Comparison of ENCODE assay signal across 10 cellular contexts in the genomic region with DNA sequence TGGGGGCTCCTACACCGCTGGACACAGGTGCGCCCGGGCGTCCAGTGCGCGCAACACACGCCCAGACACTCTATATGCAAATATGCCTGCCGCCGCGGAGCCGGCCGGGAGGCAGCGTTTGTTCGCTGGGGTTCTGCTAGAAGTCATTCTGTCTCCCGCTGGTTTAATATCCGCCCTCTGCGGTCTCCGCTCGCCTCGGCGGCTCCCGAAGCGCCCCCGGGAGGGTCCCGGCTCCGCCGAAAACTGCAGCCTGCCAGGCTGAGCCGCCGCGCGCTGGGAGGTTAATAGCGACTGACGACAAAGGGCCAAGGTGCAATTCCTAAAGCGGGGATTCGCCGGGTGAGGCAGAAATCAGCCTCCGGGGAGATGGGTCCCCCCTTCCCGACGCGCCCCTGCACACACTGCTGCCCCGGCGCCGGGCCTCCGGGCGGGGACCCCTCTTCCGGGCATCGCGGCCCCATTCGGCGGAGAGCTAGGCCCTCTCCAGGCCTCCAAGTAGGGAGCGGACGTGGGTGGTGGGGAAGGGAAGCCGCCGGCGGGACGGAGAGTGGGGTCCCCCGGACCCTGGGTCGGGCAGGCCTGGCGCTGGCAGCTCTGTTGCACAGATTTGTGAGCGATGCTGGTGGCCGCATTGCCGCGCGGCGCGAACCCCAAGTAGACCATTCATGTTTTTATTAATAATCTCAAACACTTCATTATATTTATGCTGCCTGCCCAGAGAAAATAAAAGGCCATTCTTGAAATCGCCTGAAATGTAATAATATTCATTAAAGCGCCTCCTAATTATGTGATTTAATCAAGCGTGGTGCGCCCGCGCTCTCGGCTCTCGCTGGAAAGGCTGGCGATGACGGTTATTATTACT. TPM values are rescaled to one million over a fixed set of nuclear protein-coding genes. Genes with fewer than 3 reads are reported as not detected.
A peak's percentile ranks its signal among the peaks of the same experiment; 100 is the strongest.
DNase-seq lines count a peak whose midpoint lies in the region; ATAC-seq and TF ChIP-seq lines count a peak whose summit lies in the region.
"Had no signal": no experiment of that assay in that cellular context is flagged by ENCODE, and none has a peak within 500 bp of the region (broad histone marks: within the 10 kb centered on the region; RNA-seq: fewer than 3 reads in every experiment).

No MANE protein-coding gene starts in this region.

- H3K27me3 ChIP-seq in cardiac muscle cell = peaks cover 100% of the 10 kb centered on the region
- peaks cover 59 to 81% of the 10 kb centered on the region in 2 donors for H3K27me3 ChIP-seq in right atrium auricular region
- peaks cover 100% of the 10 kb centered on the region for H3K27me3 ChIP-seq in HUES64 (ENCODE audit: insufficient read depth, low read length)
- peaks cover 28% of the 10 kb centered on the region for H3K27me3 ChIP-seq in ascending aorta

- H3K27me3 Mint-ChIP-seq in progenitor cell of endocrine pancreas = peaks cover 92% of the 10 kb centered on the region

- H3K27ac ChIP-seq in cardiac muscle cell = no peak overlapping the region
- H3K27ac ChIP-seq in right atrium auricular region = no peak overlapping the region
- H3K27ac ChIP-seq in HUES64 (ENCODE audit: low read depth, low read length) = no peak overlapping the region
- H3K27ac ChIP-seq in ascending aorta = no peak overlapping the region
- H3K27ac ChIP-seq: upper lobe of left lung had no signal

- under 1% methylated on average over 76 of the region's 76 CpGs for WGBS in HUES64

- H3K9me3 Mint-ChIP-seq in progenitor cell of endocrine pancreas (ENCODE audit: low read depth) = no peaks in the 10 kb centered on the region

- H3K4me3 ChIP-seq in cardiac muscle cell = peak overlapping the region; percentile 11
- H3K4me3 ChIP-seq in right atrium auricular region = no peak overlapping the region
- H3K4me3 ChIP-seq in HUES64 (ENCODE audit: low read length) = peak overlapping the region; percentile 24
- no peak overlapping the region for H3K4me3 ChIP-seq in astrocyte of the spinal cord (ENCODE audit: low read depth, low read length)
- no peak overlapping the region for H3K4me3 ChIP-seq in ascending aorta

- TF ChIP-seq CTCF in cardiac muscle cell (IDR thresholded peaks at IDR 0.05; ENCODE audit: low read depth, low read length) (no peak), right atrium auricular region (IDR thresholded peaks at IDR 0.05) (no peak), astrocyte of the spinal cord (IDR thresholded peaks at IDR 0.05; ENCODE audit: low read depth, low read length) (no peak), progenitor cell of endocrine pancreas (IDR thresholded peaks at IDR 0.05; ENCODE audit: unreplicated experiment) (peak; percentile 44), ascending aorta (IDR thresholded peaks at IDR 0.05) (no peak)

- in situ Hi-C loops in astrocyte of the spinal cord (cut with HindIII; ENCODE audit: low sequenced_read_pairs) = no loop called here

- no peak for ATAC-seq in esophagus mucosa

- H3K9me3 ChIP-seq in cardiac muscle cell (ENCODE audit: low read depth) (no peaks in the 10 kb centered on the region), right atrium auricular region (no peaks in the 10 kb centered on the region), HUES64 (ENCODE audit: insufficient read depth, low read depth, low read length) (no peaks in the 10 kb centered on the region), ascending aorta (no peaks in the 10 kb centered on the region)
- H3K9me3 ChIP-seq: upper lobe of left lung had no signal

- DNase-seq in cardiac muscle cell (ENCODE audit: low read depth in 1 of 2, low spot score in 1 of 2) = peak in 1 of 2 donors; percentile 70
- DNase-seq in right atrium auricular region (ENCODE audit: low spot score) = no peak
- DNase-seq in astrocyte of the spinal cord (ENCODE audit: low read depth, low spot score) = peak; percentile 26
- peak; percentile 62 for DNase-seq in progenitor cell of endocrine pancreas (ENCODE audit: low spot score, unreplicated experiment)
- no peak for DNase-seq in ascending aorta (ENCODE audit: low spot score in 2 of 2)
- DNase-seq in AML-193 (lab: John Stamatoyannopoulos, UW) = no peak
- DNase-seq: DND-41 had no signal

- peaks cover 1% of the 10 kb centered on the region for H3K4me1 Mint-ChIP-seq in progenitor cell of endocrine pancreas (ENCODE audit: low read depth)

- H3K36me3 ChIP-seq in cardiac muscle cell (no peaks in the 10 kb centered on the region), right atrium auricular region (no peaks in the 10 kb centered on the region), HUES64 (ENCODE audit: insufficient read depth, low read length) (no peaks in the 10 kb centered on the region), ascending aorta (no peaks in the 10 kb centered on the region)
- H3K36me3 ChIP-seq: upper lobe of left lung had no signal

- intact Hi-C loops in ascending aorta (cut with DNase I) = no loop called here

- H3K36me3 Mint-ChIP-seq in progenitor cell of endocrine pancreas (ENCODE audit: insufficient read depth) = no peaks in the 10 kb centered on the region

- peaks cover 8% of the 10 kb centered on the region for H3K4me1 ChIP-seq in cardiac muscle cell (ENCODE audit: low read depth)
- peaks cover 0 to 27% of the 10 kb centered on the region in 2 donors for H3K4me1 ChIP-seq in right atrium auricular region
- H3K4me1 ChIP-seq in HUES64 (ENCODE audit: insufficient read depth, low read length) = peaks cover 17% of the 10 kb centered on the region
- H3K4me1 ChIP-seq in ascending aorta = peaks cover 0 to 10% of the 10 kb centered on the region in 2 donors

- no peak overlapping the region for H3K4me3 Mint-ChIP-seq in progenitor cell of endocrine pancreas (ENCODE audit: low read depth)

- H3K9ac ChIP-seq in HUES64 (ENCODE audit: low read depth, low read length) = no peak overlapping the region

- no peak overlapping the region for H3K27ac Mint-ChIP-seq in progenitor cell of endocrine pancreas

RNA-seq across cellular contexts. Expression of gene EN2, which starts 9.1 kb away (rescaled TPM):
- total RNA-seq in cardiac muscle cell (not detected in 2 replicates), right atrium auricular region (not detected), progenitor cell of endocrine pancreas (not detected in 2 replicates), esophagus mucosa (not detected), ascending aorta (not detected)
- not detected in 2 replicates for polyA plus RNA-seq in cardiac muscle cell
- 3.0 TPM for polyA plus RNA-seq in HUES64 (2013, experiment 1 of 2)
- polyA plus RNA-seq in HUES64 (2013, experiment 2 of 2) = 8.2 TPM
- total RNA-seq: upper lobe of left lung had no signal

Comparison
In these comparisons a context has a peak if more than half of its experiments do, and no peak if none do; other contexts are left out.
1. H3K4me3 ChIP-seq: peak in cardiac muscle cell (single experiment) and HUES64 (single experiment); none in right atrium auricular region (0 of 2), astrocyte of the spinal cord (single experiment) and ascending aorta (0 of 2).
2. DNase-seq: peak in astrocyte of the spinal cord (single experiment) and progenitor cell of endocrine pancreas (single experiment); none in right atrium auricular region (single experiment), ascending aorta (0 of 2) and AML-193 (0 of 2).